ENCODE assay signal across 6 cellular contexts in the genomic region with DNA sequence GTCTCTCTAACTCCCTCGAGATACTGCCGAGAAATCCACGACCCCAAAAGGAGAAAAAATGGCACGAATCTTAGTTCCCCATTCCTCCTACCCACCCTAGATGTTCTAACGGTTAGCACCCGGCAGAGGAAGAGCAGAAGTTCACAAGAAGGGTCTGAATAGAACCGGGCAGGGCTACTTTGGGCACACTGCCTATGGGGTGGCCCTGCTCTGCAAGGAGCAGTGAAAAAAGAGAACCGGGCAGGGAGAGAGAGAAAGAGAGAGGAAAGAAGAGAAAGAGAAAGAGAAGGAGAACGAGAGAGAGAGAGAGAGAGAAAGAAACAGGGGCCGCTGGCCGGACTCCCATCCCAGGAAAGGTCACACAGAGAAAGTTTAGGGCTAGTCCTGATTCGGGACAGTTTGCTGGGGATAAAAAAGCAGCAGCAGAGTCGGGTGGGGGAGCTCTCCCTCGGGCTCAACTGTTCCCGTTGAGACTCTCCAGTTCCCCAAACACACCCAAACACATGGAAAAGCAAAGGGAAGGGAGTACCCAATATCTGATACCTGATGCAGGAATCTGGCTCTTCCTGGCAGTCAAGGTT. TPM values are rescaled to one million over a fixed set of nuclear protein-coding genes. Genes with fewer than 3 reads are reported as not detected.
A peak's percentile ranks its signal among the peaks of the same experiment; 100 is the strongest.
DNase-seq lines count a peak whose midpoint lies in the region; ATAC-seq and TF ChIP-seq lines count a peak whose summit lies in the region.

No MANE protein-coding gene starts in this region.

- peaks cover 23% of the 10 kb centered on the region for H3K36me3 Mint-ChIP-seq in activated naive CD8-positive, alpha-beta T cell treated with anti-CD3 and anti-CD28 coated beads for 36 hours
- H3K36me3 Mint-ChIP-seq in mesothelial cell of epicardium, result peaks cover 10% of the 10 kb centered on the region

- no peaks in the 10 kb centered on the region for H3K9me3 Mint-ChIP-seq in activated naive CD8-positive, alpha-beta T cell treated with anti-CD3 and anti-CD28 coated beads for 36 hours
- peaks cover 25% of the 10 kb centered on the region for H3K9me3 Mint-ChIP-seq in mesothelial cell of epicardium

- peaks cover 20% of the 10 kb centered on the region for H3K4me1 Mint-ChIP-seq in activated naive CD8-positive, alpha-beta T cell treated with anti-CD3 and anti-CD28 coated beads for 36 hours
- peaks cover 22% of the 10 kb centered on the region for H3K4me1 Mint-ChIP-seq in mesothelial cell of epicardium

- no peaks in the 10 kb centered on the region for H3K27me3 Mint-ChIP-seq in activated naive CD8-positive, alpha-beta T cell treated with anti-CD3 and anti-CD28 coated beads for 36 hours
- H3K27me3 Mint-ChIP-seq in mesothelial cell of epicardium (ENCODE audit: low read depth), result no peaks in the 10 kb centered on the region

- H3K27ac Mint-ChIP-seq in activated naive CD8-positive, alpha-beta T cell treated with anti-CD3 and anti-CD28 coated beads for 36 hours, result peak overlapping the region; percentile 98
- peak overlapping the region; percentile 98 for H3K27ac Mint-ChIP-seq in mesothelial cell of epicardium

- no peak for TF ChIP-seq CTCF in mesothelial cell of epicardium (IDR thresholded peaks at IDR 0.05; ENCODE audit: unreplicated experiment)

- peak overlapping the region; percentile 97 for H3K4me3 Mint-ChIP-seq in activated naive CD8-positive, alpha-beta T cell treated with anti-CD3 and anti-CD28 coated beads for 36 hours
- H3K4me3 Mint-ChIP-seq in mesothelial cell of epicardium, result peak overlapping the region; percentile 84

- ATAC-seq in HG03196 (IDR thresholded peaks at IDR 0.05; ENCODE audit: unreplicated experiment) (peak; percentile 1), GM21526 (IDR thresholded peaks at IDR 0.05; ENCODE audit: low FRiP score, unreplicated experiment) (no peak)

- DNase-seq in activated naive CD8-positive, alpha-beta T cell treated with anti-CD3 and anti-CD28 coated beads for 36 hours, result no peak
- DNase-seq in mesothelial cell of epicardium (ENCODE audit: low spot score in 2 of 2, unreplicated experiment in 2 of 2), result no peak
- no peak for DNase-seq in UCSD-AML1 (lab: John Stamatoyannopoulos, UW; ENCODE audit: unreplicated experiment)
- no peak for DNase-seq in cerebellar nuclear complex (lab: John Stamatoyannopoulos, UW)

RNA-seq across cellular contexts. Expression of gene GLA, which starts 0.5 kb away (rescaled TPM):
- 10 to 100 TPM; 51.3 to 56.3 TPM for total RNA-seq in activated naive CD8-positive, alpha-beta T cell treated with anti-CD3 and anti-CD28 coated beads for 36 hours
- 23.8 to 25.0 TPM (median 24.2 TPM) in 3 replicates for total RNA-seq in mesothelial cell of epicardium

RNA-seq across cellular contexts. Expression of gene HNRNPH2, which starts 0.8 kb away (rescaled TPM):
- total RNA-seq in activated naive CD8-positive, alpha-beta T cell treated with anti-CD3 and anti-CD28 coated beads for 36 hours, result 10 to 100 TPM; 19.2 to 19.3 TPM
- total RNA-seq in mesothelial cell of epicardium, result 60.8 to 63.0 TPM (median 61.6 TPM) in 3 replicates

RNA-seq across cellular contexts. Expression of gene RPL36A, which starts 16.4 kb away (rescaled TPM):
- 100 to 1,000 TPM; 329 to 361 TPM for total RNA-seq in activated naive CD8-positive, alpha-beta T cell treated with anti-CD3 and anti-CD28 coated beads for 36 hours
- total RNA-seq in mesothelial cell of epicardium, result 298 to 311 TPM (median 303 TPM) in 3 replicates

RNA-seq across cellular contexts. Expression of gene BTK, which starts 21.3 kb away (rescaled TPM):
- total RNA-seq in activated naive CD8-positive, alpha-beta T cell treated with anti-CD3 and anti-CD28 coated beads for 36 hours, result 1 to 10 TPM in 1 of 2 experiments, under 1 TPM in 1; 0.85 to 1.1 TPM
- total RNA-seq in mesothelial cell of epicardium, result 0.07 to 0.42 TPM (median 0.20 TPM) in 3 replicates

RNA-seq across cellular contexts. Expression of gene TIMM8A, which starts 58.7 kb away (rescaled TPM):
- total RNA-seq in activated naive CD8-positive, alpha-beta T cell treated with anti-CD3 and anti-CD28 coated beads for 36 hours, result 10 to 100 TPM; 36.0 to 39.8 TPM
- 12.2 to 16.7 TPM (median 14.3 TPM) in 3 replicates for total RNA-seq in mesothelial cell of epicardium
